Comparison of ENCODE assay signal across 8 cellular contexts in genomic region chr13:106534844-106535551, GRCh38. TPM values are rescaled to one million over a fixed set of nuclear protein-coding genes. Genes with fewer than 3 reads are reported as not detected.
DNase-seq lines count a peak whose midpoint lies in the region; ATAC-seq, FAIRE-seq and TF ChIP-seq lines count a peak whose summit lies in the region.

No MANE protein-coding gene starts in this region.

- H3K4me3 Mint-ChIP-seq in activated T-helper 17 cell treated with anti-CD3 and anti-CD28 coated beads, Interleukin-2, amount 50 U/mL, for 72 hours: peak overlapping the region; percentile 64

- peak; percentile 27 for ATAC-seq in GM21526 (IDR thresholded peaks at IDR 0.05; ENCODE audit: low FRiP score, unreplicated experiment)
- ATAC-seq in activated T-helper 17 cell treated with anti-CD3 and anti-CD28 coated beads, Interleukin-2, amount 50 U/mL, for 72 hours (replicated peaks): peak; percentile 26

- peak overlapping the region; percentile 93 for H3K4me2 ChIP-seq in osteoblast (ENCODE audit: insufficient read depth, low read length)

- no peak overlapping the region for H3K27ac Mint-ChIP-seq in activated T-helper 17 cell treated with anti-CD3 and anti-CD28 coated beads, Interleukin-2, amount 50 U/mL, for 72 hours

- DNase-seq in HT-29 (ENCODE audit: low spot score) (peak; percentile 47), frontal cortex (ENCODE audit: low spot score in 2 of 2) (peak; percentile 25 to 57), osteoblast (ENCODE audit: insufficient read length, low spot score, missing footprints) (peak; percentile 89), SHP77 (lab: John Stamatoyannopoulos, UW) (no peak), NCI-H2107 treated with DMSO at 0.1 percent for 48 hours (lab: John Stamatoyannopoulos, UW; ENCODE audit: unreplicated experiment) (no peak)

- no peaks in the 10 kb centered on the region for H3K9me3 Mint-ChIP-seq in activated T-helper 17 cell treated with anti-CD3 and anti-CD28 coated beads, Interleukin-2, amount 50 U/mL, for 72 hours

- peaks cover 5% of the 10 kb centered on the region for H3K4me1 Mint-ChIP-seq in activated T-helper 17 cell treated with anti-CD3 and anti-CD28 coated beads, Interleukin-2, amount 50 U/mL, for 72 hours

- peak overlapping the region; percentile 64 for H2AFZ ChIP-seq in osteoblast (ENCODE audit: low read length)

- H3K27me3 Mint-ChIP-seq in activated T-helper 17 cell treated with anti-CD3 and anti-CD28 coated beads, Interleukin-2, amount 50 U/mL, for 72 hours: peaks cover 27% of the 10 kb centered on the region

- H3K36me3 ChIP-seq in osteoblast (ENCODE audit: insufficient read depth, low read length): no peaks in the 10 kb centered on the region

- no peak overlapping the region for H3K27ac ChIP-seq in osteoblast (ENCODE audit: low read depth, low read length)

- H4K20me1 ChIP-seq in osteoblast (ENCODE audit: insufficient read depth, low read length): peaks cover 9% of the 10 kb centered on the region

- no peak for FAIRE-seq in frontal cortex (lab: Jason Lieb, UNC)

- H3K4me3 ChIP-seq in GM08714 (ENCODE audit: low read length) (peak overlapping the region; percentile 75), osteoblast (ENCODE audit: insufficient read depth, low read length) (peak overlapping the region; percentile 85)

- H3K9me3 ChIP-seq in osteoblast (ENCODE audit: low read depth, low read length): no peaks in the 10 kb centered on the region

- no peak for TF ChIP-seq CTCF in osteoblast (IDR thresholded peaks at IDR 0.05; ENCODE audit: extremely low read depth, low read depth, low read length)

- H3K36me3 Mint-ChIP-seq in activated T-helper 17 cell treated with anti-CD3 and anti-CD28 coated beads, Interleukin-2, amount 50 U/mL, for 72 hours (ENCODE audit: low read depth): peaks cover 5% of the 10 kb centered on the region

- H3K27me3 ChIP-seq in osteoblast (ENCODE audit: insufficient read depth, low read length): no peaks in the 10 kb centered on the region

- H3K4me1 ChIP-seq in osteoblast (ENCODE audit: insufficient read depth, low read length): peaks cover 11% of the 10 kb centered on the region

- H3K79me2 ChIP-seq in osteoblast (ENCODE audit: insufficient read depth, low read length): peaks cover 47% of the 10 kb centered on the region

RNA-seq across cellular contexts. Expression of gene EFNB2, which starts 0.5 kb away (rescaled TPM):
- 30.0 and 31.0 TPM in 2 replicates for total RNA-seq in HT-29 (2014; rRNA removed; shearing (Covaris generic))
- under 1 TPM in 1 of 2 donors, not detected in 1; 0.08 TPM for total RNA-seq in activated T-helper 17 cell treated with anti-CD3 and anti-CD28 coated beads, Interleukin-2, amount 50 U/mL, for 72 hours
- 73.4 TPM for total RNA-seq in frontal cortex
- 10.0 and 17.0 TPM in 2 replicates for total RNA-seq in osteoblast

RNA-seq across cellular contexts. Expression of gene ARGLU1, which starts 32.9 kb away (rescaled TPM):
- 105 and 116 TPM in 2 replicates for total RNA-seq in HT-29 (2014; rRNA removed; shearing (Covaris generic))
- total RNA-seq in activated T-helper 17 cell treated with anti-CD3 and anti-CD28 coated beads, Interleukin-2, amount 50 U/mL, for 72 hours: 10 to 100 TPM; 66.7 to 74.2 TPM
- 97.4 TPM for total RNA-seq in frontal cortex
- total RNA-seq in osteoblast: 42.0 and 51.0 TPM in 2 replicates

Comparison
In these comparisons a context has a peak if more than half of its experiments do, and no peak if none do; other contexts are left out.
1. DNase-seq: peak in HT-29 (single experiment), frontal cortex (2 of 2) and osteoblast (single experiment); none in SHP77 (0 of 2) and NCI-H2107 treated with DMSO at 0.1 percent for 48 hours (single experiment).
2. RNA of gene EFNB2, which starts 0.5 kb away (total RNA-seq): 73.4 TPM in frontal cortex (single experiment), 30.0 to 31.0 TPM in HT-29 and 10.0 to 17.0 TPM in osteoblast; 0.08 TPM in activated T-helper 17 cell treated with anti-CD3 and anti-CD28 coated beads, Interleukin-2, amount 50 U/mL, for 72 hours; every median in the first group is over 10 times any median in the second.